In the genomic region with DNA sequence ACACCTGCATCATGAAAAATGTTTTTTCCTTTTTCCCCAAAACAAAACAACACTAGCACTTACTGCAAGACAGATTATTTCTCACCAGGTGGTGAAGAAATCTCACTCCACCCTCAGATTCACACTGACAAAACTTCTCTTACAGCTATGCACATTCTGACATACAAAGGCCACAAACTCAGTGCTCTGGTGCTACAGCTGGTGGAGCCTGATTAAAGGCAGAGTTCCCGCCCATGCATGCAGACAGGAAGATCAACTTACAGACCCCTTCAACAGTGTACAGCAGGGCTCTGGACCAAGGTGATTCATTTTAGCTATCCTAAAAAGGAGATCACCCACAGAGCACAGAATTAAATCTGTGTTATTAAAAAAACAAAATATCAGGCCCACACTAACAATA, we compare ENCODE assay signal across 19 cellular contexts.
A peak's percentile ranks its signal among the peaks of the same experiment; 100 is the strongest.
DNase-seq lines count a peak whose midpoint lies in the region; TF ChIP-seq lines count a peak whose summit lies in the region.
"Had no signal": no experiment of that assay in that cellular context is flagged by ENCODE, and none has a peak within 500 bp of the region (broad histone marks: within the 10 kb centered on the region; RNA-seq: fewer than 3 reads in every experiment).

No MANE protein-coding gene starts in this region.

- DNase-seq in Daoy (ENCODE audit: low read depth) (peak; percentile 40), HT1080 (ENCODE audit: low read depth) (peak; percentile 19), NCI-H526 treated with DMSO at 0.1 percent for 48 hours (lab: John Stamatoyannopoulos, UW) (peak; percentile 52), mesendoderm (peak; percentile 22), transverse colon (no peak), AG08396 (ENCODE audit: low spot score) (no peak), inferior parietal cortex (ENCODE audit: extremely low spot score) (no peak)
- DNase-seq: activated B cell treated with CpG ODN at 0.5 μM for 24 hours; activated CD8-positive, alpha-beta T cell treated with anti-CD3 and anti-CD28 coated beads, Interleukin-2, amount 10 ng/mL, durations not matched to agents 7 days and 5 days; activated naive CD8-positive, alpha-beta T cell treated with anti-CD3 and anti-CD28 coated beads, Interleukin-2, amount 10 ng/mL, durations not matched to agents 7 days and 5 days; dorsolateral prefrontal cortex; H9; naive B cell; NCI-H1694 treated with DMSO at 0.1 percent for 48 hours; psoas muscle; spleen; T-helper 2 cell had no signal

- no peak overlapping the region for H3K9ac ChIP-seq in mesendoderm (ENCODE audit: low read length)
- H3K9ac ChIP-seq: BLaER1, KMS-11 had no signal

- no CpG with 5 or more reads among the region's 1 CpG for WGBS in mesendoderm (ENCODE audit: extremely low coverage, insufficient coverage, low lambda C conversion rate)
- WGBS in transverse colon (ENCODE audit: low coverage in 1 of 2), 2 donors: 91% methylated on average over 1 of the region's 1 CpG; no CpG with 5 or more reads in 1 of the 2 donors

- H3K9me3 ChIP-seq in transverse colon: no peaks in the 10 kb centered on the region
- H3K9me3 ChIP-seq: BLaER1, psoas muscle, spleen had no signal

- no peak overlapping the region for H4K5ac ChIP-seq in mesendoderm (ENCODE audit: low read length)

- no peak overlapping the region for H3K4me2 ChIP-seq in mesendoderm (ENCODE audit: low read length)
- H3K4me2 ChIP-seq: BLaER1 had no signal

- no peak overlapping the region for H2AK5ac ChIP-seq in mesendoderm (ENCODE audit: low read length)

- H3K27ac ChIP-seq in mesendoderm (ENCODE audit: low read depth, low read length): no peak overlapping the region
- no peak overlapping the region for H3K27ac ChIP-seq in transverse colon
- H3K27ac ChIP-seq: BLaER1, KMS-11, psoas muscle, spleen had no signal

- H3K56ac ChIP-seq in mesendoderm (ENCODE audit: low read length): no peak overlapping the region

- H4K8ac ChIP-seq in mesendoderm (ENCODE audit: low read depth, low read length): no peak overlapping the region

- no peak overlapping the region for H3K4ac ChIP-seq in mesendoderm (ENCODE audit: low read depth, low read length)

- H3K79me2 ChIP-seq in mesendoderm (ENCODE audit: control insufficient read depth, insufficient read depth, low read length): no peaks in the 10 kb centered on the region

- H3K4me1 ChIP-seq in mesendoderm (ENCODE audit: control insufficient read depth, low read depth, low read length) (peaks cover 2% of the 10 kb centered on the region), transverse colon (no peaks in the 10 kb centered on the region)
- H3K4me1 ChIP-seq: BLaER1, psoas muscle, spleen had no signal

- H3K36me3 ChIP-seq in mesendoderm (ENCODE audit: control insufficient read depth, insufficient read depth, low read length): no peaks in the 10 kb centered on the region
- no peaks in the 10 kb centered on the region for H3K36me3 ChIP-seq in transverse colon
- H3K36me3 ChIP-seq: BLaER1, spleen had no signal

- H3K23ac ChIP-seq in mesendoderm (ENCODE audit: low read length): no peak overlapping the region

- no peak overlapping the region for H3K4me3 ChIP-seq in mesendoderm (ENCODE audit: low read length)
- no peak overlapping the region for H3K4me3 ChIP-seq in transverse colon
- H3K4me3 ChIP-seq: BLaER1, psoas muscle, spleen had no signal

- no peak for TF ChIP-seq EP300 in transverse colon (IDR thresholded peaks at IDR 0.05; ENCODE audit: low read depth)

- H2BK120ac ChIP-seq in mesendoderm (ENCODE audit: low read depth, low read length): no peak overlapping the region

- H3K27me3 ChIP-seq in mesendoderm (ENCODE audit: insufficient read depth, low read length, poor library complexity): peaks cover 5% of the 10 kb centered on the region
- H3K27me3 ChIP-seq in transverse colon: peaks cover 33% of the 10 kb centered on the region
- H3K27me3 ChIP-seq: BLaER1, dorsolateral prefrontal cortex, spleen had no signal

- TF ChIP-seq POLR2A in transverse colon (IDR thresholded peaks at IDR 0.05): no peak

- intact Hi-C loops in transverse colon (cut with DNase I; ENCODE audit: low total_unique reads): no loop called here

- in situ Hi-C loops in transverse colon (cut with MboI; ENCODE audit: low pct_ligation_motif_present in 1 of 4, low pct_unique_long_range_greater_than_20kb in 1 of 4, low sequenced_read_pairs in 3 of 4): no loop called here

- H2BK15ac ChIP-seq in mesendoderm (replicated peaks; ENCODE audit: low read depth): no peak overlapping the region

- no peaks in the 10 kb centered on the region for H3K79me1 ChIP-seq in mesendoderm (ENCODE audit: low read length)

- no peak overlapping the region for H2BK5ac ChIP-seq in mesendoderm (ENCODE audit: low read length)

- TF ChIP-seq CTCF in transverse colon (IDR thresholded peaks at IDR 0.05): no peak

- no peak overlapping the region for H3K18ac ChIP-seq in mesendoderm (ENCODE audit: low read length)

Comparison
In these comparisons a context has a peak if more than half of its experiments do, and no peak if none do; other contexts are left out.
1. DNase-seq: peak in Daoy (single experiment), HT1080 (single experiment), NCI-H526 treated with DMSO at 0.1 percent for 48 hours (single experiment) and mesendoderm (single experiment); none in transverse colon (single experiment), AG08396 (single experiment) and inferior parietal cortex (single experiment).